1 cellular context compared by ENCODE assay signal in genomic region chr1:147753084-147753483, GRCh38.
TF ChIP-seq lines count a peak whose summit lies in the region.

No MANE protein-coding gene starts in this region.

TF ChIP-seq in H1, 55 proteins besides CTCF, POLR2A, EP300 and RAD21:
- TF ChIP-seq USF2 (IDR thresholded peaks at IDR 0.05; ENCODE audit: low read length) (no peak), HDAC2 (IDR thresholded peaks at IDR 0.05; ENCODE audit: borderline replicate concordance in 1 of 2, low read depth in 2 of 2, low read length in 2 of 2) (no peak), TAF7 (optimal IDR thresholded peaks at IDR 0.05; ENCODE audit: borderline replicate concordance, low read depth, low read length) (no peak), CTBP2 (IDR thresholded peaks at IDR 0.05; ENCODE audit: borderline replicate concordance, insufficient read depth, insufficient read length, low read length) (no peak), CEBPB (IDR thresholded peaks at IDR 0.05; ENCODE audit: low read depth, low read length) (no peak), NRF1 (IDR thresholded peaks at IDR 0.05; ENCODE audit: low read depth, low read length) (no peak)
